ENCODE assay signal across 11 cellular contexts in genomic region chr6:163490826-163491577, GRCh38.
DNase-seq lines count a peak whose midpoint lies in the region; ATAC-seq and TF ChIP-seq lines count a peak whose summit lies in the region.
"Had no signal": no experiment of that assay in that cellular context is flagged by ENCODE, and none has a peak within 500 bp of the region (broad histone marks: within the 10 kb centered on the region; RNA-seq: fewer than 3 reads in every experiment).

No MANE protein-coding gene starts in this region.

- H3K27ac ChIP-seq in lower lobe of right lung: peak overlapping the region; percentile 15
- H3K27ac ChIP-seq: BLaER1 had no signal

- POLR2A ChIA-PET in activated CD4-positive, alpha-beta T cell treated with anti-CD3 and anti-CD28 coated beads, Interleukin-2, amount 10 ng/mL, durations not matched to agents 7 days and 5 days (lab: Charles Lee): no interaction called here

- H3K36me3 Mint-ChIP-seq in activated CD4-positive, alpha-beta T cell treated with anti-CD3 and anti-CD28 coated beads, Interleukin-2, amount 10 ng/mL, durations not matched to agents 7 days and 5 days (ENCODE audit: low read depth): peaks cover 12% of the 10 kb centered on the region
- peaks cover 7% of the 10 kb centered on the region for H3K36me3 Mint-ChIP-seq in type B pancreatic cell

- CTCF ChIA-PET in activated CD4-positive, alpha-beta T cell treated with anti-CD3 and anti-CD28 coated beads, Interleukin-2, amount 10 ng/mL, durations not matched to agents 7 days and 5 days (lab: Charles Lee): interaction anchor here (1.4 kb wide), 1 partner anchor 89 kb away, joined by 3 read pairs; no protein-coding TSS in a partner anchor

- peak; percentile 66 to 84 for ATAC-seq in lower lobe of right lung
- ATAC-seq in GM18511 (IDR thresholded peaks at IDR 0.05; ENCODE audit: unreplicated experiment): no peak
- ATAC-seq: HCT116 had no signal

- H3K4me3 ChIP-seq in choroid plexus epithelial cell (ENCODE audit: low read depth, low read length): no peak overlapping the region
- no peak overlapping the region for H3K4me3 ChIP-seq in lower lobe of right lung
- H3K4me3 ChIP-seq: BLaER1 had no signal

- H3K9me3 Mint-ChIP-seq in activated CD4-positive, alpha-beta T cell treated with anti-CD3 and anti-CD28 coated beads, Interleukin-2, amount 10 ng/mL, durations not matched to agents 7 days and 5 days: no peaks in the 10 kb centered on the region
- no peaks in the 10 kb centered on the region for H3K9me3 Mint-ChIP-seq in type B pancreatic cell
- H3K9me3 Mint-ChIP-seq: central memory CD8-positive, alpha-beta T cell had no signal

- H3K27ac Mint-ChIP-seq in activated CD4-positive, alpha-beta T cell treated with anti-CD3 and anti-CD28 coated beads, Interleukin-2, amount 10 ng/mL, durations not matched to agents 7 days and 5 days: peak overlapping the region; percentile 75
- H3K27ac Mint-ChIP-seq in type B pancreatic cell: peak overlapping the region; percentile 91

- DNase-seq in activated CD4-positive, alpha-beta T cell treated with anti-CD3 and anti-CD28 coated beads, Interleukin-2, amount 10 ng/mL, durations not matched to agents 7 days and 5 days: no peak
- no peak for DNase-seq in activated CD4-positive, alpha-beta T cell treated with anti-CD3 and anti-CD28 coated beads, Interleukin-2, amount 50 U/mL, for 4 hours
- peak; percentile 50 for DNase-seq in choroid plexus epithelial cell (ENCODE audit: low read depth)
- DNase-seq in lower lobe of right lung: peak; percentile 56
- DNase-seq in type B pancreatic cell (ENCODE audit: extremely low spot score, unreplicated experiment): no peak
- DNase-seq in activated CD8-positive, alpha-beta memory T cell treated with anti-CD3 and anti-CD28 coated beads, Interleukin-2, amount 50 U/mL, for 4 hours: no peak
- DNase-seq in NCI-H82 treated with DMSO at 0.1 percent for 48 hours (lab: John Stamatoyannopoulos, UW; ENCODE audit: unreplicated experiment): no peak

- H3K27me3 Mint-ChIP-seq in activated CD4-positive, alpha-beta T cell treated with anti-CD3 and anti-CD28 coated beads, Interleukin-2, amount 10 ng/mL, durations not matched to agents 7 days and 5 days: no peaks in the 10 kb centered on the region
- H3K27me3 Mint-ChIP-seq in type B pancreatic cell: no peaks in the 10 kb centered on the region
- H3K27me3 Mint-ChIP-seq: central memory CD8-positive, alpha-beta T cell had no signal

- H3K4me1 ChIP-seq in lower lobe of right lung: peaks cover 61% of the 10 kb centered on the region
- H3K4me1 ChIP-seq: BLaER1 had no signal

- H3K27me3 ChIP-seq in lower lobe of right lung (ENCODE audit: low read depth): no peaks in the 10 kb centered on the region
- H3K27me3 ChIP-seq: BLaER1 had no signal

- H3K4me1 Mint-ChIP-seq in activated CD4-positive, alpha-beta T cell treated with anti-CD3 and anti-CD28 coated beads, Interleukin-2, amount 10 ng/mL, durations not matched to agents 7 days and 5 days: peaks cover 12% of the 10 kb centered on the region
- peaks cover 30% of the 10 kb centered on the region for H3K4me1 Mint-ChIP-seq in type B pancreatic cell (ENCODE audit: unreplicated experiment)

- intact Hi-C loops in lower lobe of right lung (cut with DNase I): no loop called here

- no peak for TF ChIP-seq CTCF in choroid plexus epithelial cell (conservative IDR thresholded peaks at IDR 0.05; ENCODE audit: low read depth, low read length)
- TF ChIP-seq CTCF in lower lobe of right lung (IDR thresholded peaks at IDR 0.05): no peak
- no peak for TF ChIP-seq CTCF in type B pancreatic cell (conservative IDR thresholded peaks at IDR 0.05)

- no peaks in the 10 kb centered on the region for H3K36me3 ChIP-seq in lower lobe of right lung

- no peaks in the 10 kb centered on the region for H3K9me3 ChIP-seq in lower lobe of right lung

- H3K4me3 Mint-ChIP-seq in activated CD4-positive, alpha-beta T cell treated with anti-CD3 and anti-CD28 coated beads, Interleukin-2, amount 10 ng/mL, durations not matched to agents 7 days and 5 days: no peak overlapping the region
- no peak overlapping the region for H3K4me3 Mint-ChIP-seq in type B pancreatic cell
- H3K4me3 Mint-ChIP-seq: central memory CD8-positive, alpha-beta T cell had no signal

Comparison
In these comparisons a context has a peak if more than half of its experiments do, and no peak if none do; other contexts are left out.
1. DNase-seq: peak in choroid plexus epithelial cell (single experiment) and lower lobe of right lung (single experiment); none in activated CD4-positive, alpha-beta T cell treated with anti-CD3 and anti-CD28 coated beads, Interleukin-2, amount 10 ng/mL, durations not matched to agents 7 days and 5 days (single experiment), activated CD4-positive, alpha-beta T cell treated with anti-CD3 and anti-CD28 coated beads, Interleukin-2, amount 50 U/mL, for 4 hours (0 of 2), type B pancreatic cell (single experiment), activated CD8-positive, alpha-beta memory T cell treated with anti-CD3 and anti-CD28 coated beads, Interleukin-2, amount 50 U/mL, for 4 hours (single experiment) and NCI-H82 treated with DMSO at 0.1 percent for 48 hours (single experiment).